12 cellular contexts compared by ENCODE assay signal in genomic region chr19:46218160-46218559, GRCh38. TPM values are rescaled to one million over a fixed set of nuclear protein-coding genes. Genes with fewer than 3 reads are reported as not detected.
A peak's percentile ranks its signal among the peaks of the same experiment; 100 is the strongest.
DNase-seq lines count a peak whose midpoint lies in the region; ATAC-seq lines count a peak whose summit lies in the region.
"Had no signal": no experiment of that assay in that cellular context is flagged by ENCODE, and none has a peak within 500 bp of the region (broad histone marks: within the 10 kb centered on the region; RNA-seq: fewer than 3 reads in every experiment).

No MANE protein-coding gene starts in this region.

- H3K4me1 ChIP-seq in effector memory CD4-positive, alpha-beta T cell (ENCODE audit: control insufficient read depth, insufficient read depth, low read length, poor library complexity, severe bottlenecking): no peaks in the 10 kb centered on the region

- no peaks in the 10 kb centered on the region for H3K36me3 Mint-ChIP-seq in activated CD4-positive, alpha-beta memory T cell treated with anti-CD3 and anti-CD28 coated beads for 36 hours

- H3K27me3 Mint-ChIP-seq in activated CD4-positive, alpha-beta memory T cell treated with anti-CD3 and anti-CD28 coated beads for 36 hours: peaks cover 34% of the 10 kb centered on the region

- H3K4me1 Mint-ChIP-seq in activated CD4-positive, alpha-beta memory T cell treated with anti-CD3 and anti-CD28 coated beads for 36 hours (ENCODE audit: low read depth): no peaks in the 10 kb centered on the region

- peak; percentile 58 for DNase-seq in ACHN
- peak; percentile 44 for DNase-seq in HuH-7.5 (ENCODE audit: low spot score)
- DNase-seq in activated CD4-positive, alpha-beta memory T cell treated with anti-CD3 and anti-CD28 coated beads for 36 hours: peak; percentile 57
- peak; percentile 35 for DNase-seq in iPS DF 19.7 (ENCODE audit: low read depth, low spot score)
- no peak for DNase-seq in DMS153 treated with DMSO at 0.1 percent for 48 hours (lab: John Stamatoyannopoulos, UW; ENCODE audit: unreplicated experiment)
- DNase-seq in effector memory CD4-positive, alpha-beta T cell: no peak
- DNase-seq in occipital lobe (lab: John Stamatoyannopoulos, UW): no peak
- DNase-seq: esophagus squamous epithelium, NCI-H1105 treated with DMSO at 0.1 percent for 48 hours had no signal

- CTCF ChIA-PET in activated CD4-positive, alpha-beta memory T cell treated with anti-CD3 and anti-CD28 coated beads for 36 hours (lab: Charles Lee): no interaction called here

- H3K36me3 ChIP-seq in effector memory CD4-positive, alpha-beta T cell (ENCODE audit: control insufficient read depth, insufficient read depth, low read length): no peaks in the 10 kb centered on the region
- H3K36me3 ChIP-seq: esophagus squamous epithelium, thyroid gland had no signal

- ATAC-seq in GM21390 (IDR thresholded peaks at IDR 0.05; ENCODE audit: unreplicated experiment): no peak

- no peak overlapping the region for H3K27ac Mint-ChIP-seq in activated CD4-positive, alpha-beta memory T cell treated with anti-CD3 and anti-CD28 coated beads for 36 hours

- H3K9me3 Mint-ChIP-seq in activated CD4-positive, alpha-beta memory T cell treated with anti-CD3 and anti-CD28 coated beads for 36 hours: no peaks in the 10 kb centered on the region

- no peak overlapping the region for H3K4me3 ChIP-seq in effector memory CD4-positive, alpha-beta T cell (ENCODE audit: insufficient read depth, low read depth, low read length, poor library complexity, severe bottlenecking)
- H3K4me3 ChIP-seq: esophagus squamous epithelium, thyroid gland had no signal

- POLR2A ChIA-PET in activated CD4-positive, alpha-beta memory T cell treated with anti-CD3 and anti-CD28 coated beads for 36 hours (lab: Charles Lee): no interaction called here

- H3K27ac ChIP-seq in effector memory CD4-positive, alpha-beta T cell (ENCODE audit: insufficient read depth, low read length, poor library complexity, severe bottlenecking): no peak overlapping the region
- H3K27ac ChIP-seq: esophagus squamous epithelium, thyroid gland, VCaP had no signal

- H3K27me3 ChIP-seq in effector memory CD4-positive, alpha-beta T cell (replicated peaks; ENCODE audit: control insufficient read depth, insufficient read depth, low read length, poor library complexity, severe bottlenecking): no peaks in the 10 kb centered on the region
- H3K27me3 ChIP-seq: thyroid gland had no signal

- intact Hi-C loops in activated CD4-positive, alpha-beta memory T cell treated with anti-CD3 and anti-CD28 coated beads for 36 hours (cut with micrococcal nuclease): no loop called here

- in situ Hi-C loops in ACHN (cut with HindIII; ENCODE audit: low pct_ligation_motif_present, low pct_unique_long_range_greater_than_20kb, low sequenced_read_pairs): no loop called here

- H3K4me3 Mint-ChIP-seq in activated CD4-positive, alpha-beta memory T cell treated with anti-CD3 and anti-CD28 coated beads for 36 hours: no peak overlapping the region

- H3K9me3 ChIP-seq in effector memory CD4-positive, alpha-beta T cell (ENCODE audit: control insufficient read depth, low read length): no peaks in the 10 kb centered on the region
- H3K9me3 ChIP-seq: esophagus squamous epithelium, thyroid gland had no signal

RNA-seq across cellular contexts. Expression of gene IGFL1, which starts 11.4 kb away (rescaled TPM):
- not detected for total RNA-seq in activated CD4-positive, alpha-beta memory T cell treated with anti-CD3 and anti-CD28 coated beads for 36 hours
- total RNA-seq in occipital lobe: not detected
- total RNA-seq: thyroid gland had no signal

Comparison
In these comparisons a context has a peak if more than half of its experiments do, and no peak if none do; other contexts are left out.
1. DNase-seq: peak in ACHN (single experiment), HuH-7.5 (single experiment), activated CD4-positive, alpha-beta memory T cell treated with anti-CD3 and anti-CD28 coated beads for 36 hours (single experiment) and iPS DF 19.7 (single experiment); none in DMS153 treated with DMSO at 0.1 percent for 48 hours (single experiment), effector memory CD4-positive, alpha-beta T cell (0 of 3) and occipital lobe (single experiment).